Comparison of ENCODE assay signal across 8 cellular contexts in the genomic region with DNA sequence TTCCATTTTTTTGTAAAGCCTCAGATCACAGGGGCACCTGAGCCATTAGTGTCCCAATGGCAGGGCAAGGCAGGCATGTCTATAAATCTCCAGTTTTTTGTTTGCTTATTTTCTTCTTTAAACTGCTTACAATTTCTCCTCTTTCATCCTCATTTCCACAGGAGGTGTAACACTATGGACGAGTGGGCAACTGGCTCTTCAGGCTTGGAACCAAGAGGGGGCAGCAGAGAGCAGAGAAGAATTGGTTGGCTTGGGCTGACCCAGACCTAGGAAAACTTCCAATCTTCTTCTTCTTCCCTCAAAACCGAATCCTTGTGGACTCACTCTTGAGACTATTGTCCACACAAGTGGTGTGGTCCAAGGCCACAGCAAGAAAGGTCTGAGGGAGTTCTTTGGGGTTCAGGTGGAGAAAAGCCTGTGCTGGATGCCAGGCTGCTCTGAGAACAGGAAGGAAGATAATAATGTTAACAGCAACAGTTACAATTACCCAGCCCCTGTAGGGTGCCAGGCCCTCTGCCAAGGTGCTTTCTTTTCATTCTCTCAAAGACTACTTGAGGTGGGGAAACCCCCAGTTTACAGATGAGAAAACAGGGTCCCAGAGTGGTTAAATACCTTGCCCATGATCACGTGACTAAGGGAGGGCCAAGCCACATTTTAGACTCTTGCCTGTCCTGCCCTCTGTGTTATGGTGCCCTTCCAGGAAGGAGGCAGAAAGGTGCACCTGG.
DNase-seq lines count a peak whose midpoint lies in the region; ATAC-seq and TF ChIP-seq lines count a peak whose summit lies in the region.

No MANE protein-coding gene starts in this region.

- H3K27me3 ChIP-seq in AG04450 (ENCODE audit: control insufficient read depth, insufficient read depth, low read length) (peaks cover 27% of the 10 kb centered on the region), heart left ventricle (no peaks in the 10 kb centered on the region)

- H3K27me3 Mint-ChIP-seq in activated T-helper 2 cell treated with anti-CD3 and anti-CD28 coated beads, Interferon-gamma antibody, Interleukin-2, Interleukin-4, amounts not matched to agents 10 μg/mL and 5 μg/mL and 100 μg/mL, durations not matched to agents 14 hours and 24 hours and 36 hours (ENCODE audit: low read depth): peaks cover 2% of the 10 kb centered on the region

- H3K9me3 ChIP-seq in AG04450 (ENCODE audit: control insufficient read depth, insufficient read depth, low read length) (no peaks in the 10 kb centered on the region), heart left ventricle (no peaks in the 10 kb centered on the region)

- ATAC-seq in HG02970 (IDR thresholded peaks at IDR 0.05; ENCODE audit: low FRiP score, unreplicated experiment): peak; percentile 57
- peak; percentile 56 to 88 (median 80) for ATAC-seq in heart left ventricle

- POLR2A ChIA-PET in AG04450 (lab: Yijun Ruan, JAX): no interaction called here

- H3K4me3 ChIP-seq in AG04450 (ENCODE audit: low read depth, low read length) (no peak overlapping the region), GM12875 (ENCODE audit: low read depth, low read length) (no peak overlapping the region), heart left ventricle (no peak overlapping the region)

- no peaks in the 10 kb centered on the region for H3K4me1 Mint-ChIP-seq in activated T-helper 2 cell treated with anti-CD3 and anti-CD28 coated beads, Interferon-gamma antibody, Interleukin-2, Interleukin-4, amounts not matched to agents 10 μg/mL and 5 μg/mL and 100 μg/mL, durations not matched to agents 14 hours and 24 hours and 36 hours (ENCODE audit: low read depth)

- intact Hi-C loops in activated T-helper 2 cell treated with anti-CD3 and anti-CD28 coated beads, Interferon-gamma antibody, Interleukin-2, Interleukin-4, amounts not matched to agents 10 μg/mL and 5 μg/mL and 100 μg/mL, durations not matched to agents 14 hours and 24 hours and 36 hours (cut with micrococcal nuclease): loop anchor here (1.0 kb wide), 1 partner anchor 242 kb away; no protein-coding TSS in a partner anchor
- intact Hi-C loops in heart left ventricle (cut with DNase I): loop anchor here (1.0 to 10.0 kb wide), 5 partner anchors 237 to 433 kb away; no protein-coding TSS in a partner anchor
- intact Hi-C loops in posterior vena cava (cut with DNase I): loop anchor here (1.0 to 10.0 kb wide), 3 partner anchors 241 to 433 kb away; no protein-coding TSS in a partner anchor

- TF ChIP-seq CTCF in AG04450 (IDR thresholded peaks at IDR 0.05; ENCODE audit: low read depth, low read length) (peak; percentile 97), GM12875 (IDR thresholded peaks at IDR 0.05; ENCODE audit: borderline replicate concordance, insufficient read depth, low read depth, low read length) (peak; percentile 74), heart left ventricle (IDR thresholded peaks at IDR 0.05) (peak; percentile 70 to 86 (median 81))

- DNase-seq in AG04450 (ENCODE audit: low read depth, low spot score) (peak; percentile 13), NCI-H69 (lab: John Stamatoyannopoulos, UW) (peak; percentile 62), heart left ventricle (peak; percentile 47 to 66 (median 60)), posterior vena cava (ENCODE audit: low spot score) (peak; percentile 88)
- peak; percentile 14 for DNase-seq in activated T-helper 2 cell treated with anti-CD3 and anti-CD28 coated beads, Interferon-gamma antibody, Interleukin-2, Interleukin-4, amounts not matched to agents 10 μg/mL and 5 μg/mL and 100 μg/mL, durations not matched to agents 14 hours and 24 hours and 36 hours (ENCODE audit: low spot score)
- DNase-seq in effector CD8-positive, alpha-beta T cell (lab: John Stamatoyannopoulos, UW): no peak

- H3K36me3 Mint-ChIP-seq in activated T-helper 2 cell treated with anti-CD3 and anti-CD28 coated beads, Interferon-gamma antibody, Interleukin-2, Interleukin-4, amounts not matched to agents 10 μg/mL and 5 μg/mL and 100 μg/mL, durations not matched to agents 14 hours and 24 hours and 36 hours (ENCODE audit: low read depth): no peaks in the 10 kb centered on the region

- no peak for TF ChIP-seq POLR2A in heart left ventricle (IDR thresholded peaks at IDR 0.05)

- WGBS in heart left ventricle, 4 donors: 31 to 34% (median 33%) methylated on average over 3 of the region's 3 CpGs

- CTCF ChIA-PET in AG04450 (lab: Charles Lee): interaction anchor here (0.6 to 5.8 kb wide), 4 partner anchors 236 to 514 kb away, joined by 3 to 57 read pairs (median 28); no protein-coding TSS in a partner anchor

- H3K4me3 Mint-ChIP-seq in activated T-helper 2 cell treated with anti-CD3 and anti-CD28 coated beads, Interferon-gamma antibody, Interleukin-2, Interleukin-4, amounts not matched to agents 10 μg/mL and 5 μg/mL and 100 μg/mL, durations not matched to agents 14 hours and 24 hours and 36 hours (ENCODE audit: low read depth): no peak overlapping the region

- H3K27ac Mint-ChIP-seq in activated T-helper 2 cell treated with anti-CD3 and anti-CD28 coated beads, Interferon-gamma antibody, Interleukin-2, Interleukin-4, amounts not matched to agents 10 μg/mL and 5 μg/mL and 100 μg/mL, durations not matched to agents 14 hours and 24 hours and 36 hours: no peak overlapping the region

- peaks cover 0 to 10% (median 0%) of the 10 kb centered on the region in 12 donors for H3K4me1 ChIP-seq in heart left ventricle

- no peaks in the 10 kb centered on the region for H3K9me3 Mint-ChIP-seq in activated T-helper 2 cell treated with anti-CD3 and anti-CD28 coated beads, Interferon-gamma antibody, Interleukin-2, Interleukin-4, amounts not matched to agents 10 μg/mL and 5 μg/mL and 100 μg/mL, durations not matched to agents 14 hours and 24 hours and 36 hours

- no peaks in the 10 kb centered on the region for H3K36me3 ChIP-seq in heart left ventricle

- H3K27ac ChIP-seq in AG04450 (ENCODE audit: low read depth, low read length): no peak overlapping the region
- no peak overlapping the region for H3K27ac ChIP-seq in heart left ventricle
